In the genomic region with DNA sequence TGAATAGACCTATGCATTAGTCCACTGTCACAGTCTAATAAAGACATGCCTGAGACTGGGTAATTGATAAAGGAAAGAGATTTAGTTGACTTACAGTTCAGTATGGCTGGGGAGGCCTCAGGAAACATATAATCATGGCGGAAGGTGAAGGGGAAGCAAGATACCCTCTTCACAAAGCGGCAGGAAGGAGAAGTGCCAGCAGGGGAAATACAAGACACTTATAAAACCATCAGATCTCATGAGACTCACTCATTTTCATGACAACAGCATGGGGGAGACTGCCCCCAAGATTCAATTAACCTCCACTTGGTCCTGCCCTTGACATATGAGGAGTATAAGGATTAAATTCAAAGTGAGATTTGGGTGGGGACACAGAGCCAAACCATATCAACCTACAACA, we compare ENCODE assay signal across 17 cellular contexts. TPM values are rescaled to one million over a fixed set of nuclear protein-coding genes. Genes with fewer than 3 reads are reported as not detected.
A peak's percentile ranks its signal among the peaks of the same experiment; 100 is the strongest.
DNase-seq lines count a peak whose midpoint lies in the region; ATAC-seq and TF ChIP-seq lines count a peak whose summit lies in the region.
"Had no signal": no experiment of that assay in that cellular context is flagged by ENCODE, and none has a peak within 500 bp of the region (broad histone marks: within the 10 kb centered on the region; RNA-seq: fewer than 3 reads in every experiment).

No MANE protein-coding gene starts in this region.

- H3K27me3 ChIP-seq in right atrium auricular region (no peaks in the 10 kb centered on the region), sigmoid colon (no peaks in the 10 kb centered on the region), stomach (no peaks in the 10 kb centered on the region)

- ATAC-seq in Right ventricle myocardium superior (ENCODE audit: poor library complexity), result no peak

- H3K4me3 ChIP-seq in right atrium auricular region (no peak overlapping the region), sigmoid colon (no peak overlapping the region), stomach (no peak overlapping the region)
- H3K4me3 ChIP-seq: A549, HAP-1 had no signal

- peak; percentile 7 for DNase-seq in right atrium auricular region (ENCODE audit: low spot score)
- no peak for DNase-seq in Right ventricle myocardium superior
- DNase-seq in ecto neural progenitor cell (ENCODE audit: low spot score), result peak; percentile 5
- no peak for DNase-seq in sigmoid colon
- peak; percentile 4 for DNase-seq in type B pancreatic cell (ENCODE audit: extremely low spot score, unreplicated experiment)
- no peak for DNase-seq in nephron progenitor cell
- no peak for DNase-seq in NCI-H187 treated with DMSO at 0.1 percent for 48 hours (lab: John Stamatoyannopoulos, UW)
- DNase-seq in stomach, result no peak
- DNase-seq: DMS79 treated with DMSO at 0.1 percent for 48 hours, IMR-90, Karpas-422, MM.1S, NCI-H187, NCI-H526 treated with DMSO at 0.1 percent for 48 hours had no signal

- peaks cover 5% of the 10 kb centered on the region for H3K9me3 Mint-ChIP-seq in type B pancreatic cell
- H3K9me3 Mint-ChIP-seq in nephron progenitor cell, result peaks cover 6% of the 10 kb centered on the region

- 47 to 88% methylated on average over 2 of the region's 2 CpGs for WGBS in sigmoid colon, 2 donors
- 50 to 95% (median 73%) methylated on average over 2 of the region's 2 CpGs for WGBS in stomach, 5 donors

- no peaks in the 10 kb centered on the region for H3K9me3 ChIP-seq in right atrium auricular region
- H3K9me3 ChIP-seq in sigmoid colon, result no peaks in the 10 kb centered on the region
- H3K9me3 ChIP-seq in stomach, result no peaks in the 10 kb centered on the region
- H3K9me3 ChIP-seq: A549, HAP-1 had no signal

- H3K36me3 ChIP-seq in right atrium auricular region (no peaks in the 10 kb centered on the region), sigmoid colon (no peaks in the 10 kb centered on the region), stomach (peaks cover 0 to 6% (median 0%) of the 10 kb centered on the region in 4 donors)
- H3K36me3 ChIP-seq: HAP-1 had no signal

- intact Hi-C loops in Right ventricle myocardium superior (cut with DNase I), result loop anchor here (2.0 kb wide), 1 partner anchor 62 kb away; the partner anchor contains the start of gene C1orf198
- intact Hi-C loops in sigmoid colon (cut with DNase I), result loop anchor here (5.0 kb wide), 1 partner anchor 51 kb away; no protein-coding TSS in a partner anchor
- intact Hi-C loops in stomach (cut with DNase I; ENCODE audit: low total_unique reads), result loop anchor here (10.0 kb wide), 1 partner anchor 408 kb away; no protein-coding TSS in a partner anchor

- H3K36me3 Mint-ChIP-seq in type B pancreatic cell (no peaks in the 10 kb centered on the region), nephron progenitor cell (ENCODE audit: low read depth) (no peaks in the 10 kb centered on the region)

- H3K27ac Mint-ChIP-seq in type B pancreatic cell (no peak overlapping the region), nephron progenitor cell (no peak overlapping the region)

- no peak overlapping the region for H3K4me3 Mint-ChIP-seq in type B pancreatic cell
- no peak overlapping the region for H3K4me3 Mint-ChIP-seq in nephron progenitor cell

- H3K27ac ChIP-seq in right atrium auricular region, result peak overlapping the region; percentile 65 to 79
- H3K27ac ChIP-seq in sigmoid colon, result peak overlapping the region in 3 of 4 donors; percentile 16 to 45 (median 39)
- peak overlapping the region in 1 of 5 donors; percentile 66 for H3K27ac ChIP-seq in stomach
- H3K27ac ChIP-seq: A549 had no signal

- TF ChIP-seq POLR2A in sigmoid colon (IDR thresholded peaks at IDR 0.05) (no peak), stomach (IDR thresholded peaks at IDR 0.05) (no peak)

- no peaks in the 10 kb centered on the region for H3K4me1 Mint-ChIP-seq in type B pancreatic cell (ENCODE audit: unreplicated experiment)
- no peaks in the 10 kb centered on the region for H3K4me1 Mint-ChIP-seq in nephron progenitor cell

- H3K4me1 ChIP-seq in right atrium auricular region (peaks cover 0 to 18% of the 10 kb centered on the region in 2 donors), sigmoid colon (peaks cover 0 to 5% (median 0%) of the 10 kb centered on the region in 4 donors), stomach (peaks cover 0 to 8% (median 0%) of the 10 kb centered on the region in 4 donors)
- H3K4me1 ChIP-seq: A549 had no signal

- TF ChIP-seq CTCF in right atrium auricular region (IDR thresholded peaks at IDR 0.05), result no peak
- no peak for TF ChIP-seq CTCF in sigmoid colon (IDR thresholded peaks at IDR 0.05)
- no peak for TF ChIP-seq CTCF in type B pancreatic cell (conservative IDR thresholded peaks at IDR 0.05)
- TF ChIP-seq CTCF in nephron progenitor cell (IDR thresholded peaks at IDR 0.05), result no peak
- no peak for TF ChIP-seq CTCF in stomach (IDR thresholded peaks at IDR 0.05)

- no peak for TF ChIP-seq EP300 in sigmoid colon (IDR thresholded peaks at IDR 0.05)
- TF ChIP-seq EP300 in stomach (IDR thresholded peaks at IDR 0.05), result no peak

- H3K27me3 Mint-ChIP-seq in type B pancreatic cell (no peaks in the 10 kb centered on the region), nephron progenitor cell (ENCODE audit: low read depth, poor library complexity) (peaks cover 40% of the 10 kb centered on the region)

RNA-seq across cellular contexts. Expression of gene CAPN9, which starts 59.4 kb away (rescaled TPM):
- total RNA-seq in right atrium auricular region (not detected), Right ventricle myocardium superior (0.83 TPM), sigmoid colon (under 1 TPM in 1 of 4 donors, not detected in 3; 0.55 TPM), type B pancreatic cell (ENCODE audit: low replicate concordance) (0.72 and 1.1 TPM in 2 replicates), stomach (10 to 100 TPM; 29.5 to 68.3 (median 53.8) TPM)
- polyA plus RNA-seq in sigmoid colon (10 to 100 TPM; 13.2 to 83.2 (median 48.0) TPM), stomach (10 to 100 TPM in 2 of 3 donors, 1 to 10 TPM in 1; 2.6 to 48.3 (median 14.7) TPM)
- total RNA-seq: HT1080, IMR-90 had no signal
- polyA plus RNA-seq: A549, IMR-90 had no signal

Comparison
In these comparisons a context has a peak if more than half of its experiments do, and no peak if none do; other contexts are left out.
1. DNase-seq: peak in right atrium auricular region (single experiment), ecto neural progenitor cell (single experiment) and type B pancreatic cell (single experiment); none in Right ventricle myocardium superior (single experiment), sigmoid colon (single experiment), nephron progenitor cell (single experiment), NCI-H187 treated with DMSO at 0.1 percent for 48 hours (single experiment) and stomach (single experiment).
2. RNA of gene CAPN9, which starts 59.4 kb away (total RNA-seq): 29.5 to 68.3 TPM in stomach; 0.83 TPM in Right ventricle myocardium superior (single experiment), 0.72 to 1.1 TPM in type B pancreatic cell, not detected in right atrium auricular region and 0.55 TPM in sigmoid colon; every median in the first group is over 10 times any median in the second.